ENCODE assay signal across 1 cellular context in the genomic region with DNA sequence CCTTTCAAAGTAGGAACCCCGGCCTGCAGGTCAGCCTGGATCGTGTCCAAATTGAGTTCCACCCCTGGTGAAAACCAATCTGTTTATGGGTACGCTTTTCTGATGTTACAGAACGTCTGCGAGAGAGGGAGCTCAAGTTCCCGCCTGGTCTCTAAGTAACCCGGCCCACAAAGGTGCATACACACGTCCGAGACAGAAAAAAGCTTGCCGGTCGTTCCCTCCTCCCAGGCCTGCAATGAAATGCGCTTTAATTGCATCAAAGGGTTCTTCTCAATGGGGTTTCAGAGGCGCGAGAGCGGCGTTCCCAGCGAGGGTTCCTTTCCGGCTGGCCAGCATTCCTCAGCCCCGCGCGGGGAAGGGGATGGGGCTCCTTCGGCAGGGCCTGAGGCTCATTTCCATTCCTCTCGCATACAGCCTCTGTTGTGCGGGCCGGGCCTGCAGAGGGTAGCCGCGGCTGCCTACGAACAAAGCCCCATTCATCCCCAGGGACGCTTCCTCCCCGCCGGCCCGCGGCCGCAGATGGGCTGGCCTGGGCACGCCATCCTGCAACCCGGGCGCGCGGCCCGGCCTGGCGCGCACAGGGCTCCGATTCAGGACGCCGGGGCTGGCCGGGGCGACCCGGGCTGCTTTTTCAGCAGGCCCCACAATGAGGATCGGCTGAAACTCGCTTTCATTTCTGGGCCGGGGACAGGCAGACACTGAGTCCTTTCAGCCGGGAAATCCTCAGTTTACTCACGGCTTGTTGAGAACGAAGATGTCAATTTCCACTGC.
TF ChIP-seq lines count a peak whose summit lies in the region.

No MANE protein-coding gene starts in this region.

TF ChIP-seq in HepG2, 621 proteins besides CTCF, POLR2A, EP300 and RAD21 (continued from another document and continues in another):
- TF ChIP-seq, protein P1, sequence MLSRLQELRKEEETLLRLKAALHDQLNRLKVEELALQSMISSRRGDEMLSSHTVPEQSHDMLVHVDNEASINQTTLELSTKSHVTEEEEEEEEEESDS (CRISPR knock-in tag; IDR thresholded peaks at IDR 0.05; ENCODE audit: borderline replicate concordance) = no peak
- TF ChIP-seq, protein P2, sequence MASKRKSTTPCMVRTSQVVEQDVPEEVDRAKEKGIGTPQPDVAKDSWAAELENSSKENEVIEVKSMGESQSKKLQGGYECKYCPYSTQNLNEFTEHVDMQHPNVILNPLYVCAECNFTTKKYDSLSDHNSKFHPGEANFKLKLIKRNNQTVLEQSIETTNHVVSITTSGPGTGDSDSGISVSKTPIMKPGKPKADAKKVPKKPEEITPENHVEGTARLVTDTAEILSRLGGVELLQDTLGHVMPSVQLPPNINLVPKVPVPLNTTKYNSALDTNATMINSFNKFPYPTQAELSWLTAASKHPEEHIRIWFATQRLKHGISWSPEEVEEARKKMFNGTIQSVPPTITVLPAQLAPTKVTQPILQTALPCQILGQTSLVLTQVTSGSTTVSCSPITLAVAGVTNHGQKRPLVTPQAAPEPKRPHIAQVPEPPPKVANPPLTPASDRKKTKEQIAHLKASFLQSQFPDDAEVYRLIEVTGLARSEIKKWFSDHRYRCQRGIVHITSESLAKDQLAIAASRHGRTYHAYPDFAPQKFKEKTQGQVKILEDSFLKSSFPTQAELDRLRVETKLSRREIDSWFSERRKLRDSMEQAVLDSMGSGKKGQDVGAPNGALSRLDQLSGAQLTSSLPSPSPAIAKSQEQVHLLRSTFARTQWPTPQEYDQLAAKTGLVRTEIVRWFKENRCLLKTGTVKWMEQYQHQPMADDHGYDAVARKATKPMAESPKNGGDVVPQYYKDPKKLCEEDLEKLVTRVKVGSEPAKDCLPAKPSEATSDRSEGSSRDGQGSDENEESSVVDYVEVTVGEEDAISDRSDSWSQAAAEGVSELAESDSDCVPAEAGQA (IDR thresholded peaks at IDR 0.05; ENCODE audit: low read depth) = no peak
- TF ChIP-seq, protein P2 (CRISPR knock-in tag; IDR thresholded peaks at IDR 0.05; ENCODE audit: borderline replicate concordance) = no peak
- TF ChIP-seq, protein P3, sequence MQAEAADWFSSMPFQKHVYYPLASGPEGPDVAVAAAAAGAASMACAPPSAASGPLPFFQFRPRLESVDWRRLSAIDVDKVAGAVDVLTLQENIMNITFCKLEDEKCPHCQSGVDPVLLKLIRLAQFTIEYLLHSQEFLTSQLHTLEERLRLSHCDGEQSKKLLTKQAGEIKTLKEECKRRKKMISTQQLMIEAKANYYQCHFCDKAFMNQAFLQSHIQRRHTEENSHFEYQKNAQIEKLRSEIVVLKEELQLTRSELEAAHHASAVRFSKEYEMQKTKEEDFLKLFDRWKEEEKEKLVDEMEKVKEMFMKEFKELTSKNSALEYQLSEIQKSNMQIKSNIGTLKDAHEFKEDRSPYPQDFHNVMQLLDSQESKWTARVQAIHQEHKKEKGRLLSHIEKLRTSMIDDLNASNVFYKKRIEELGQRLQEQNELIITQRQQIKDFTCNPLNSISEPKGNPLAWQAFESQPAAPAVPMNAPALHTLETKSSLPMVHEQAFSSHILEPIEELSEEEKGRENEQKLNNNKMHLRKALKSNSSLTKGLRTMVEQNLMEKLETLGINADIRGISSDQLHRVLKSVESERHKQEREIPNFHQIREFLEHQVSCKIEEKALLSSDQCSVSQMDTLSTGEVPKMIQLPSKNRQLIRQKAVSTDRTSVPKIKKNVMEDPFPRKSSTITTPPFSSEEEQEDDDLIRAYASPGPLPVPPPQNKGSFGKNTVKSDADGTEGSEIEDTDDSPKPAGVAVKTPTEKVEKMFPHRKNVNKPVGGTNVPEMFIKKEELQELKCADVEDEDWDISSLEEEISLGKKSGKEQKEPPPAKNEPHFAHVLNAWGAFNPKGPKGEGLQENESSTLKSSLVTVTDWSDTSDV (CRISPR knock-in tag; IDR thresholded peaks at IDR 0.05) = 0 out of 2 replicates have a peak, but pooled peaks have one; percentile 16
- TF ChIP-seq SP140L (CRISPR knock-in tag; IDR thresholded peaks at IDR 0.05; ENCODE audit: borderline replicate concordance) (no peak), ZNF121 (CRISPR knock-in tag; IDR thresholded peaks at IDR 0.05) (no peak; the same call in 1 of the 2 replicates), ZNF629 (CRISPR knock-in tag; conservative IDR thresholded peaks at IDR 0.05) (peak; percentile 64; the same call in 1 of the 2 replicates), KDM4B (CRISPR knock-in tag; IDR thresholded peaks at IDR 0.05) (no peak), ISL2 (CRISPR knock-in tag; IDR thresholded peaks at IDR 0.05) (0 out of 2 replicates have a peak, but pooled peaks have one; percentile 3), ZNF749 (CRISPR knock-in tag; IDR thresholded peaks at IDR 0.05; ENCODE audit: borderline replicate concordance) (0 out of 2 replicates have a peak, but pooled peaks have one; percentile 79), TP53 (CRISPR knock-in tag; conservative IDR thresholded peaks at IDR 0.05) (no peak), RBFOX2 (IDR thresholded peaks at IDR 0.05; ENCODE audit: low read depth, low read length) (peak; percentile 93), YEATS4 (CRISPR knock-in tag; IDR thresholded peaks at IDR 0.05; ENCODE audit: borderline replicate concordance) (peak; percentile 78), ZNF263 (CRISPR knock-in tag; IDR thresholded peaks at IDR 0.05) (0 out of 2 replicates have a peak, but pooled peaks have one; percentile 43), HNRNPL (IDR thresholded peaks at IDR 0.05; ENCODE audit: low read depth, low read length) (no peak), ZZZ3 (CRISPR knock-in tag; IDR thresholded peaks at IDR 0.05; ENCODE audit: borderline replicate concordance) (no peak)
- TF ChIP-seq, protein P4, sequence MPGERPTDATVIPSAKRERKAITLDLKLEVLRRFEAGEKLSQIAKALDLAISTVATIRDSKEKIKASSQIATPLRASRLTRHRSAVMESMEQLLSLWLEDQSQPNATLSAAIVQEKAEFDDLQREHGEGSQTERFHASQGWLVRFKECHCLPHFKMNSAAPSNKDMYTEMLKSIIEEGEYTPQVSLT (CRISPR knock-in tag; IDR thresholded peaks at IDR 0.05; ENCODE audit: borderline replicate concordance, low read depth) = no peak
- TF ChIP-seq, protein P5, sequence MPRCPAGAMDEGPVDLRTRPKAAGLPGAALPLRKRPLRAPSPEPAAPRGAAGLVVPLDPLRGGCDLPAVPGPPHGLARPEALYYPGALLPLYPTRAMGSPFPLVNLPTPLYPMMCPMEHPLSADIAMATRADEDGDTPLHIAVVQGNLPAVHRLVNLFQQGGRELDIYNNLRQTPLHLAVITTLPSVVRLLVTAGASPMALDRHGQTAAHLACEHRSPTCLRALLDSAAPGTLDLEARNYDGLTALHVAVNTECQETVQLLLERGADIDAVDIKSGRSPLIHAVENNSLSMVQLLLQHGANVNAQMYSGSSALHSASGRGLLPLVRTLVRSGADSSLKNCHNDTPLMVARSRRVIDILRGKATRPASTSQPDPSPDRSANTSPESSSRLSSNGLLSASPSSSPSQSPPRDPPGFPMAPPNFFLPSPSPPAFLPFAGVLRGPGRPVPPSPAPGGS (CRISPR knock-in tag; IDR thresholded peaks at IDR 0.05) = peak; percentile 64; the same call in 1 of the 2 replicates
- TF ChIP-seq, protein P6, sequence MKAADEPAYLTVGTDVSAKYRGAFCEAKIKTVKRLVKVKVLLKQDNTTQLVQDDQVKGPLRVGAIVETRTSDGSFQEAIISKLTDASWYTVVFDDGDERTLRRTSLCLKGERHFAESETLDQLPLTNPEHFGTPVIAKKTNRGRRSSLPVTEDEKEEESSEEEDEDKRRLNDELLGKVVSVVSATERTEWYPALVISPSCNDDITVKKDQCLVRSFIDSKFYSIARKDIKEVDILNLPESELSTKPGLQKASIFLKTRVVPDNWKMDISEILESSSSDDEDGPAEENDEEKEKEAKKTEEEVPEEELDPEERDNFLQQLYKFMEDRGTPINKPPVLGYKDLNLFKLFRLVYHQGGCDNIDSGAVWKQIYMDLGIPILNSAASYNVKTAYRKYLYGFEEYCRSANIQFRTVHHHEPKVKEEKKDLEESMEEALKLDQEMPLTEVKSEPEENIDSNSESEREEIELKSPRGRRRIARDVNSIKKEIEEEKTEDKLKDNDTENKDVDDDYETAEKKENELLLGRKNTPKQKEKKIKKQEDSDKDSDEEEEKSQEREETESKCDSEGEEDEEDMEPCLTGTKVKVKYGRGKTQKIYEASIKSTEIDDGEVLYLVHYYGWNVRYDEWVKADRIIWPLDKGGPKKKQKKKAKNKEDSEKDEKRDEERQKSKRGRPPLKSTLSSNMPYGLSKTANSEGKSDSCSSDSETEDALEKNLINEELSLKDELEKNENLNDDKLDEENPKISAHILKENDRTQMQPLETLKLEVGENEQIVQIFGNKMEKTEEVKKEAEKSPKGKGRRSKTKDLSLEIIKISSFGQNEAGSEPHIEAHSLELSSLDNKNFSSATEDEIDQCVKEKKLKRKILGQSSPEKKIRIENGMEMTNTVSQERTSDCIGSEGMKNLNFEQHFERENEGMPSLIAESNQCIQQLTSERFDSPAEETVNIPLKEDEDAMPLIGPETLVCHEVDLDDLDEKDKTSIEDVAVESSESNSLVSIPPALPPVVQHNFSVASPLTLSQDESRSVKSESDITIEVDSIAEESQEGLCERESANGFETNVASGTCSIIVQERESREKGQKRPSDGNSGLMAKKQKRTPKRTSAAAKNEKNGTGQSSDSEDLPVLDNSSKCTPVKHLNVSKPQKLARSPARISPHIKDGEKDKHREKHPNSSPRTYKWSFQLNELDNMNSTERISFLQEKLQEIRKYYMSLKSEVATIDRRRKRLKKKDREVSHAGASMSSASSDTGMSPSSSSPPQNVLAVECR (CRISPR knock-in tag; IDR thresholded peaks at IDR 0.05; ENCODE audit: borderline replicate concordance) = no peak; the same call in 1 of the 2 replicates
- TF ChIP-seq, protein P7, sequence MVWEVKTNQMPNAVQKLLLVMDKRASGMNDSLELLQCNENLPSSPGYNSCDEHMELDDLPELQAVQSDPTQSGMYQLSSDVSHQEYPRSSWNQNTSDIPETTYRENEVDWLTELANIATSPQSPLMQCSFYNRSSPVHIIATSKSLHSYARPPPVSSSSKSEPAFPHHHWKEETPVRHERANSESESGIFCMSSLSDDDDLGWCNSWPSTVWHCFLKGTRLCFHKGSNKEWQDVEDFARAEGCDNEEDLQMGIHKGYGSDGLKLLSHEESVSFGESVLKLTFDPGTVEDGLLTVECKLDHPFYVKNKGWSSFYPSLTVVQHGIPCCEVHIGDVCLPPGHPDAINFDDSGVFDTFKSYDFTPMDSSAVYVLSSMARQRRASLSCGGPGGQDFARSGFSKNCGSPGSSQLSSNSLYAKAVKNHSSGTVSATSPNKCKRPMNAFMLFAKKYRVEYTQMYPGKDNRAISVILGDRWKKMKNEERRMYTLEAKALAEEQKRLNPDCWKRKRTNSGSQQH (CRISPR knock-in tag; IDR thresholded peaks at IDR 0.05; ENCODE audit: low read depth) = no peak
- TF ChIP-seq, protein P8, sequence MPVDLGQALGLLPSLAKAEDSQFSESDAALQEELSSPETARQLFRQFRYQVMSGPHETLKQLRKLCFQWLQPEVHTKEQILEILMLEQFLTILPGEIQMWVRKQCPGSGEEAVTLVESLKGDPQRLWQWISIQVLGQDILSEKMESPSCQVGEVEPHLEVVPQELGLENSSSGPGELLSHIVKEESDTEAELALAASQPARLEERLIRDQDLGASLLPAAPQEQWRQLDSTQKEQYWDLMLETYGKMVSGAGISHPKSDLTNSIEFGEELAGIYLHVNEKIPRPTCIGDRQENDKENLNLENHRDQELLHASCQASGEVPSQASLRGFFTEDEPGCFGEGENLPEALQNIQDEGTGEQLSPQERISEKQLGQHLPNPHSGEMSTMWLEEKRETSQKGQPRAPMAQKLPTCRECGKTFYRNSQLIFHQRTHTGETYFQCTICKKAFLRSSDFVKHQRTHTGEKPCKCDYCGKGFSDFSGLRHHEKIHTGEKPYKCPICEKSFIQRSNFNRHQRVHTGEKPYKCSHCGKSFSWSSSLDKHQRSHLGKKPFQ (CRISPR knock-in tag; IDR thresholded peaks at IDR 0.05; ENCODE audit: insufficient replicate concordance) = peak; percentile 35
- TF ChIP-seq, protein P9, sequence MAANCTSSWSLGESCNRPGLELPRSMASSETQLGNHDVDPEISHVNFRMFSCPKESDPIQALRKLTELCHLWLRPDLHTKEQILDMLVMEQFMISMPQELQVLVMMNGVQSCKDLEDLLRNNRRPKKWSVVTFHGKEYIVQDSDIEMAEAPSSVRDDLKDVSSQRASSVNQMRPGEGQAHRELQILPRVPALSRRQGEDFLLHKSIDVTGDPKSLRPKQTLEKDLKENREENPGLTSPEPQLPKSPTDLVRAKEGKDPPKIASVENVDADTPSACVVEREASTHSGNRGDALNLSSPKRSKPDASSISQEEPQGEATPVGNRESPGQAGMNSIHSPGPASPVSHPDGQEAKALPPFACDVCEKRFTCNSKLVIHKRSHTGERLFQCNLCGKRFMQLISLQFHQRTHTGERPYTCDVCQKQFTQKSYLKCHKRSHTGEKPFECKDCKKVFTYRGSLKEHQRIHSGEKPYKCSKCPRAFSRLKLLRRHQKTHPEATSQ (CRISPR knock-in tag; IDR thresholded peaks at IDR 0.05; ENCODE audit: borderline replicate concordance) = no peak
- TF ChIP-seq, protein P10, sequence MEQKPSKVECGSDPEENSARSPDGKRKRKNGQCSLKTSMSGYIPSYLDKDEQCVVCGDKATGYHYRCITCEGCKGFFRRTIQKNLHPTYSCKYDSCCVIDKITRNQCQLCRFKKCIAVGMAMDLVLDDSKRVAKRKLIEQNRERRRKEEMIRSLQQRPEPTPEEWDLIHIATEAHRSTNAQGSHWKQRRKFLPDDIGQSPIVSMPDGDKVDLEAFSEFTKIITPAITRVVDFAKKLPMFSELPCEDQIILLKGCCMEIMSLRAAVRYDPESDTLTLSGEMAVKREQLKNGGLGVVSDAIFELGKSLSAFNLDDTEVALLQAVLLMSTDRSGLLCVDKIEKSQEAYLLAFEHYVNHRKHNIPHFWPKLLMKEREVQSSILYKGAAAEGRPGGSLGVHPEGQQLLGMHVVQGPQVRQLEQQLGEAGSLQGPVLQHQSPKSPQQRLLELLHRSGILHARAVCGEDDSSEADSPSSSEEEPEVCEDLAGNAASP (CRISPR knock-in tag; IDR thresholded peaks at IDR 0.05; ENCODE audit: borderline replicate concordance) = no peak
- TF ChIP-seq, protein P11, sequence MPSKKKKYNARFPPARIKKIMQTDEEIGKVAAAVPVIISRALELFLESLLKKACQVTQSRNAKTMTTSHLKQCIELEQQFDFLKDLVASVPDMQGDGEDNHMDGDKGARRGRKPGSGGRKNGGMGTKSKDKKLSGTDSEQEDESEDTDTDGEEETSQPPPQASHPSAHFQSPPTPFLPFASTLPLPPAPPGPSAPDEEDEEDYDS (CRISPR knock-in tag; IDR thresholded peaks at IDR 0.05) = no peak
